Comparison of ENCODE assay signal across 1 cellular context in the genomic region with DNA sequence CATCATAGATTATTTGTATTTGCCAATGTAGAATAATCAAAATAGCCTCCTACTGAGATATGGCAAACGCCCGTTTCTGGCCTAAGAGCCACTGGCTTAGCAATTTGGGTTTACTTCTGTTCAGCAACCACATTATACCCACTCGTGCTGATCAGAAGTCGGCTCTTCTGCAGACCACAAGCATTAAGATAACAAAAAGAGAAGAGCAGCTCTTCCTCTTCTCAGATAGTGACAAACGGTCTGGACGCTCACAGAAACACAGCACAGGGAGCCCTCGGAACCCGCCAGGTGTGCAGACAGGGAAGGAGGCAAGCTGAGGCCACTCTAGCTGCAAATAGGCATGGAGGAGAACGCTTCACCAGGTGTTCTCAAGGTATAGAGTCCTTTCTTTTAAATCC.
TF ChIP-seq lines count a peak whose summit lies in the region.

No MANE protein-coding gene starts in this region.

TF ChIP-seq in GM23338, 12 proteins besides CTCF, POLR2A, EP300 and RAD21 (continued from another document):
- TF ChIP-seq, protein P1, sequence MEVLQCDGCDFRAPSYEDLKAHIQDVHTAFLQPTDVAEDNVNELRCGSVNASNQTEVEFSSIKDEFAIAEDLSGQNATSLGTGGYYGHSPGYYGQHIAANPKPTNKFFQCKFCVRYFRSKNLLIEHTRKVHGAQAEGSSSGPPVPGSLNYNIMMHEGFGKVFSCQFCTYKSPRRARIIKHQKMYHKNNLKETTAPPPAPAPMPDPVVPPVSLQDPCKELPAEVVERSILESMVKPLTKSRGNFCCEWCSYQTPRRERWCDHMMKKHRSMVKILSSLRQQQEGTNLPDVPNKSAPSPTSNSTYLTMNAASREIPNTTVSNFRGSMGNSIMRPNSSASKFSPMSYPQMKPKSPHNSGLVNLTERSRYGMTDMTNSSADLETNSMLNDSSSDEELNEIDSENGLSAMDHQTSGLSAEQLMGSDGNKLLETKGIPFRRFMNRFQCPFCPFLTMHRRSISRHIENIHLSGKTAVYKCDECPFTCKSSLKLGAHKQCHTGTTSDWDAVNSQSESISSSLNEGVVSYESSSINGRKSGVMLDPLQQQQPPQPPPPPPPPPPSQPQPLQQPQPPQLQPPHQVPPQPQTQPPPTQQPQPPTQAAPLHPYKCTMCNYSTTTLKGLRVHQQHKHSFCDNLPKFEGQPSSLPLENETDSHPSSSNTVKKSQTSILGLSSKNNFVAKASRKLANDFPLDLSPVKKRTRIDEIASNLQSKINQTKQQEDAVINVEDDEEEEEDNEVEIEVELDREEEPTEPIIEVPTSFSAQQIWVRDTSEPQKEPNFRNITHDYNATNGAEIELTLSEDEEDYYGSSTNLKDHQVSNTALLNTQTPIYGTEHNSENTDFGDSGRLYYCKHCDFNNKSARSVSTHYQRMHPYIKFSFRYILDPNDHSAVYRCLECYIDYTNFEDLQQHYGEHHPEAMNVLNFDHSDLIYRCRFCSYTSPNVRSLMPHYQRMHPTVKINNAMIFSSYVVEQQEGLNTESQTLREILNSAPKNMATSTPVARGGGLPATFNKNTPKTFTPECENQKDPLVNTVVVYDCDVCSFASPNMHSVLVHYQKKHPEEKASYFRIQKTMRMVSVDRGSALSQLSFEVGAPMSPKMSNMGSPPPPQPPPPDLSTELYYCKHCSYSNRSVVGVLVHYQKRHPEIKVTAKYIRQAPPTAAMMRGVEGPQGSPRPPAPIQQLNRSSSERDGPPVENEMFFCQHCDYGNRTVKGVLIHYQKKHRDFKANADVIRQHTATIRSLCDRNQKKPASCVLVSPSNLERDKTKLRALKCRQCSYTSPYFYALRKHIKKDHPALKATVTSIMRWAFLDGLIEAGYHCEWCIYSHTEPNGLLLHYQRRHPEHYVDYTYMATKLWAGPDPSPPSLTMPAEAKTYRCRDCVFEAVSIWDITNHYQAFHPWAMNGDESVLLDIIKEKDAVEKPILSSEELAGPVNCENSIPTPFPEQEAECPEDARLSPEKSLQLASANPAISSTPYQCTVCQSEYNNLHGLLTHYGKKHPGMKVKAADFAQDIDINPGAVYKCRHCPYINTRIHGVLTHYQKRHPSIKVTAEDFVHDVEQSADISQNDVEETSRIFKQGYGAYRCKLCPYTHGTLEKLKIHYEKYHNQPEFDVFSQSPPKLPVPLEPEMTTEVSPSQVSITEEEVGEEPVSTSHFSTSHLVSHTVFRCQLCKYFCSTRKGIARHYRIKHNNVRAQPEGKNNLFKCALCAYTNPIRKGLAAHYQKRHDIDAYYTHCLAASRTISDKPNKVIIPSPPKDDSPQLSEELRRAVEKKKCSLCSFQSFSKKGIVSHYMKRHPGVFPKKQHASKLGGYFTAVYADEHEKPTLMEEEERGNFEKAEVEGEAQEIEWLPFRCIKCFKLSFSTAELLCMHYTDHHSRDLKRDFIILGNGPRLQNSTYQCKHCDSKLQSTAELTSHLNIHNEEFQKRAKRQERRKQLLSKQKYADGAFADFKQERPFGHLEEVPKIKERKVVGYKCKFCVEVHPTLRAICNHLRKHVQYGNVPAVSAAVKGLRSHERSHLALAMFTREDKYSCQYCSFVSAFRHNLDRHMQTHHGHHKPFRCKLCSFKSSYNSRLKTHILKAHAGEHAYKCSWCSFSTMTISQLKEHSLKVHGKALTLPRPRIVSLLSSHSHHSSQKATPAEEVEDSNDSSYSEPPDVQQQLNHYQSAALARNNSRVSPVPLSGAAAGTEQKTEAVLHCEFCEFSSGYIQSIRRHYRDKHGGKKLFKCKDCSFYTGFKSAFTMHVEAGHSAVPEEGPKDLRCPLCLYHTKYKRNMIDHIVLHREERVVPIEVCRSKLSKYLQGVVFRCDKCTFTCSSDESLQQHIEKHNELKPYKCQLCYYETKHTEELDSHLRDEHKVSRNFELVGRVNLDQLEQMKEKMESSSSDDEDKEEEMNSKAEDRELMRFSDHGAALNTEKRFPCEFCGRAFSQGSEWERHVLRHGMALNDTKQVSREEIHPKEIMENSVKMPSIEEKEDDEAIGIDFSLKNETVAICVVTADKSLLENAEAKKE (CRISPR knock-in tag; IDR thresholded peaks at IDR 0.05) = no peak
- TF ChIP-seq EZH2phosphoT487 (IDR thresholded peaks at IDR 0.05; ENCODE audit: unreplicated experiment) = no peak
